In the genomic region with DNA sequence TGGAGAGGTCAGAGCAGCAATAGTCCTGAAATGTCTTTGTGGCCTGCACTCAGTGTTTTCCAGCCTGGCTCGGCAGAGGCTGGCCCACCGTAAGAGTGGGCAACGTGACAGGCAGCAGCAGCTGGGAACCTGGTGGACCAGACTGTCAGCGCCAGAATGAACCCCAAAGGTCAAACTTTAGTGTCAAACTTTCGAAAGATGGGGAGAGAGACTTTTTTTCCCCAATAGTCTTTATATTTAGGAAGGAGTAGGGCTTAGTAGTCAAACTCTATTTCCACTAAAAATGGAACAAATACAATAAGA, we compare ENCODE assay signal across 1 cellular context.
TF ChIP-seq lines count a peak whose summit lies in the region.

No MANE protein-coding gene starts in this region.

TF ChIP-seq in K562, 482 proteins besides CTCF, POLR2A, EP300 and RAD21:
- TF ChIP-seq KLF1 (tag; IDR thresholded peaks at IDR 0.05) (0 out of 2 replicates have a peak, but pooled peaks have one; percentile 7), NR2C2 (CRISPR knock-in tag; IDR thresholded peaks at IDR 0.05) (no peak), NR2C2 (tag; IDR thresholded peaks at IDR 0.05) (peak; percentile 20; the same call in 1 of the 2 replicates), ZFX (CRISPR knock-in tag; IDR thresholded peaks at IDR 0.05) (peak; percentile 4; the same call in 1 of the 2 replicates)
- TF ChIP-seq, protein P1, sequence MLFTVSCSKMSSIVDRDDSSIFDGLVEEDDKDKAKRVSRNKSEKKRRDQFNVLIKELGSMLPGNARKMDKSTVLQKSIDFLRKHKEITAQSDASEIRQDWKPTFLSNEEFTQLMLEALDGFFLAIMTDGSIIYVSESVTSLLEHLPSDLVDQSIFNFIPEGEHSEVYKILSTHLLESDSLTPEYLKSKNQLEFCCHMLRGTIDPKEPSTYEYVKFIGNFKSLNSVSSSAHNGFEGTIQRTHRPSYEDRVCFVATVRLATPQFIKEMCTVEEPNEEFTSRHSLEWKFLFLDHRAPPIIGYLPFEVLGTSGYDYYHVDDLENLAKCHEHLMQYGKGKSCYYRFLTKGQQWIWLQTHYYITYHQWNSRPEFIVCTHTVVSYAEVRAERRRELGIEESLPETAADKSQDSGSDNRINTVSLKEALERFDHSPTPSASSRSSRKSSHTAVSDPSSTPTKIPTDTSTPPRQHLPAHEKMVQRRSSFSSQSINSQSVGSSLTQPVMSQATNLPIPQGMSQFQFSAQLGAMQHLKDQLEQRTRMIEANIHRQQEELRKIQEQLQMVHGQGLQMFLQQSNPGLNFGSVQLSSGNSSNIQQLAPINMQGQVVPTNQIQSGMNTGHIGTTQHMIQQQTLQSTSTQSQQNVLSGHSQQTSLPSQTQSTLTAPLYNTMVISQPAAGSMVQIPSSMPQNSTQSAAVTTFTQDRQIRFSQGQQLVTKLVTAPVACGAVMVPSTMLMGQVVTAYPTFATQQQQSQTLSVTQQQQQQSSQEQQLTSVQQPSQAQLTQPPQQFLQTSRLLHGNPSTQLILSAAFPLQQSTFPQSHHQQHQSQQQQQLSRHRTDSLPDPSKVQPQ (CRISPR knock-in tag; IDR thresholded peaks at IDR 0.05; ENCODE audit: borderline replicate concordance) = no peak
